Comparison of ENCODE assay signal across 20 cellular contexts in genomic region chr1:112826217-112826944, GRCh38.
DNase-seq lines count a peak whose midpoint lies in the region; ATAC-seq, FAIRE-seq and TF ChIP-seq lines count a peak whose summit lies in the region.
"Had no signal": no experiment of that assay in that cellular context is flagged by ENCODE, and none has a peak within 500 bp of the region (broad histone marks: within the 10 kb centered on the region; RNA-seq: fewer than 3 reads in every experiment).

No MANE protein-coding gene starts in this region.

- peaks cover 30% of the 10 kb centered on the region for H3K36me3 ChIP-seq in HUES6 (ENCODE audit: control insufficient read depth, insufficient read depth, low read length)
- H3K36me3 ChIP-seq in H1 (ENCODE audit: control insufficient read depth in 2 of 4, insufficient read depth in 4 of 4, low read length in 3 of 4), result peaks cover 0 to 13% (median 0%) of the 10 kb centered on the region in 4 experiments; a peak in 2 of 8 replicates
- no peaks in the 10 kb centered on the region for H3K36me3 ChIP-seq in transverse colon
- no peaks in the 10 kb centered on the region for H3K36me3 ChIP-seq in brain microvascular endothelial cell (replicated peaks)
- H3K36me3 ChIP-seq: SJSA1 had no signal

- H3K18ac ChIP-seq in H1 (ENCODE audit: extremely low read depth, low read length), result peak overlapping the region; percentile 26

- FAIRE-seq in H1 (lab: Jason Lieb, UNC), result no peak
- FAIRE-seq: A204.1, G401.6, GM12891, GM19239 had no signal

- no peaks in the 10 kb centered on the region for H4K20me1 ChIP-seq in H1 (replicated peaks in 1 of 2; ENCODE audit: control insufficient read depth in 1 of 2, insufficient read depth in 2 of 2, low read length in 2 of 2)

- intact Hi-C loops in transverse colon (cut with DNase I; ENCODE audit: low total_unique reads), result no loop called here

- TF ChIP-seq CTCF in H1 (IDR thresholded peaks at IDR 0.05; ENCODE audit: control extremely low read depth in 1 of 3, insufficient read depth in 1 of 3, low read depth in 1 of 3, low read length in 3 of 3) (no peak), transverse colon (IDR thresholded peaks at IDR 0.05) (no peak), brain microvascular endothelial cell (IDR thresholded peaks at IDR 0.05; ENCODE audit: low read depth, low read length, missing control alignments) (no peak)

- no peak for ATAC-seq in HG03354 (IDR thresholded peaks at IDR 0.05; ENCODE audit: poor library complexity, severe bottlenecking, unreplicated experiment)
- ATAC-seq in GM21717 (IDR thresholded peaks at IDR 0.05; ENCODE audit: unreplicated experiment), result no peak

- in situ Hi-C loops in transverse colon (cut with MboI; ENCODE audit: low pct_ligation_motif_present in 1 of 4, low pct_unique_long_range_greater_than_20kb in 1 of 4, low sequenced_read_pairs in 3 of 4) (no loop called here), brain microvascular endothelial cell (cut with HindIII; ENCODE audit: low pct_ligation_motif_present, low sequenced_read_pairs) (no loop called here)

- peak overlapping the region; percentile 97 for H4K91ac ChIP-seq in H1 (replicated peaks; ENCODE audit: insufficient read length, low read length)

- H3K9ac ChIP-seq in HUES6 (ENCODE audit: low read length), result peak overlapping the region; percentile 72
- no peak overlapping the region for H3K9ac ChIP-seq in H1 (replicated peaks in 1 of 4; ENCODE audit: extremely low read depth in 1 of 4, low read depth in 3 of 4, low read length in 3 of 4)

- H3K9me3 ChIP-seq in HUES6 (ENCODE audit: control insufficient read depth, insufficient read depth, low read depth, low read length) (no peaks in the 10 kb centered on the region; the same call in 1 of the 2 replicates), H1 (ENCODE audit: insufficient read depth in 2 of 2, low read depth in 1 of 2, low read length in 1 of 2) (no peaks in the 10 kb centered on the region; a peak in 1 of 4 replicates), transverse colon (no peaks in the 10 kb centered on the region)
- H3K9me3 ChIP-seq: SJSA1 had no signal

- H3K4me1 ChIP-seq in HUES6 (ENCODE audit: control insufficient read depth, insufficient read depth, low read length), result peaks cover 42% of the 10 kb centered on the region
- H3K4me1 ChIP-seq in H1 (replicated peaks in 1 of 4; ENCODE audit: control insufficient read depth in 3 of 4, insufficient read depth in 4 of 4, low read length in 3 of 4), result peaks cover 8 to 29% (median 17%) of the 10 kb centered on the region in 4 experiments
- no peaks in the 10 kb centered on the region for H3K4me1 ChIP-seq in transverse colon
- H3K4me1 ChIP-seq: SJSA1 had no signal

- H3K4me3 ChIP-seq in HUES6 (ENCODE audit: low read depth, low read length), result peak overlapping the region; percentile 37; the same call in 1 of the 2 replicates
- H3K4me3 ChIP-seq in H1 (ENCODE audit: extremely low read depth in 1 of 4, insufficient read depth in 2 of 4, low read depth in 3 of 4, low read length in 4 of 4), result no peak overlapping the region
- H3K4me3 ChIP-seq in transverse colon, result no peak overlapping the region
- H3K4me3 ChIP-seq in brain microvascular endothelial cell (ENCODE audit: low read depth, low read length), result no peak overlapping the region
- H3K4me3 ChIP-seq: SJSA1 had no signal

- WGBS in H1 (ENCODE audit: extremely low coverage in 1 of 2, insufficient coverage in 1 of 2, insufficient read length in 1 of 2, insufficient replicate concordance in 2 of 2, low coverage in 1 of 2, low lambda C conversion rate in 2 of 2, missing lambda C conversion rate in 1 of 2), 2 experiments, result 88% methylated on average over 16 of the region's 16 CpGs; no CpG with 5 or more reads in 1 of the 2 experiments
- 86% methylated on average over 15 of the region's 16 CpGs; no CpG with 5 or more reads in 1 of the 2 donors for WGBS in transverse colon (ENCODE audit: low coverage in 1 of 2), 2 donors

- no peak overlapping the region for H4K8ac ChIP-seq in H1 (ENCODE audit: extremely low read depth, insufficient read depth, low read length)

- no peak overlapping the region for H3K23ac ChIP-seq in H1 (ENCODE audit: insufficient read length)

- DNase-seq in CMK (ENCODE audit: low read depth) (peak; percentile 18), H1 (ENCODE audit: low read depth in 1 of 2, low spot score in 2 of 2) (no peak), transverse colon (no peak), brain microvascular endothelial cell (no peak)
- DNase-seq: Calu3, DMS79, NCI-H1436 treated with DMSO at 0.1 percent for 48 hours, NCI-H226, NCI-H526 had no signal

- H3K56ac ChIP-seq in H1 (replicated peaks; ENCODE audit: insufficient read length, low read depth, low read length), result peak overlapping the region; percentile 19

- peak overlapping the region; percentile 96; the same call in 1 of the 2 replicates for H2BK20ac ChIP-seq in H1 (ENCODE audit: low read length)

- H3K14ac ChIP-seq in H1 (ENCODE audit: insufficient read length), result no peak overlapping the region

- H2BK120ac ChIP-seq in H1 (replicated peaks; ENCODE audit: low read depth, low read length), result peak overlapping the region; percentile 8

- peak overlapping the region in 1 of 2 experiments; percentile 58; a peak in 1 of 4 replicates for H3K4me2 ChIP-seq in H1 (ENCODE audit: insufficient read depth in 1 of 2, low read depth in 2 of 2, low read length in 2 of 2)

- CTCF ChIA-PET in H1 (lab: Charles Lee; ENCODE audit: partially characterized antibody), result interaction anchor here (1.1 kb wide), 1 partner anchor 216 kb away, joined by 3 read pairs; no protein-coding TSS in a partner anchor

- H3K4ac ChIP-seq in H1 (replicated peaks; ENCODE audit: insufficient read length, low read depth, low read length), result peak overlapping the region; percentile 92

- peaks cover 0 to 9% of the 10 kb centered on the region in 2 experiments; a peak in 1 of 4 replicates for H3K79me2 ChIP-seq in H1 (ENCODE audit: control insufficient read depth in 1 of 2, insufficient read depth in 2 of 2, low read length in 2 of 2)

- no peak for TF ChIP-seq RAD21 in H1 (IDR thresholded peaks at IDR 0.05 in 1 of 2, conservative IDR thresholded peaks at IDR 0.05 in 1 of 2; ENCODE audit: low read depth in 2 of 2, low read length in 2 of 2)

- no peak overlapping the region for H2AFZ ChIP-seq in H1 (ENCODE audit: low read length)

- peak overlapping the region; percentile 42; the same call in 1 of the 2 replicates for H2AK5ac ChIP-seq in H1 (ENCODE audit: low read depth, low read length)

- no peak for TF ChIP-seq POLR2A in H1 (IDR thresholded peaks at IDR 0.05; ENCODE audit: control extremely low read depth in 1 of 2, low read depth in 2 of 2, low read length in 2 of 2)
- no peak for TF ChIP-seq POLR2A in transverse colon (IDR thresholded peaks at IDR 0.05)

- H2BK12ac ChIP-seq in H1 (ENCODE audit: low read depth, low read length), result peak overlapping the region; percentile 93

- H3K27me3 ChIP-seq in HUES6 (ENCODE audit: control insufficient read depth, insufficient read depth, low read length) (no peaks in the 10 kb centered on the region), H1 (replicated peaks in 1 of 4; ENCODE audit: control insufficient read depth in 3 of 4, extremely low read depth in 1 of 4, insufficient read depth in 3 of 4, low read length in 3 of 4) (no peaks in the 10 kb centered on the region; a peak in 1 of 7 replicates), layer of hippocampus (ENCODE audit: control insufficient read depth, insufficient read depth, low read length) (no peaks in the 10 kb centered on the region), transverse colon (no peaks in the 10 kb centered on the region), brain microvascular endothelial cell (replicated peaks) (no peaks in the 10 kb centered on the region)
- H3K27me3 ChIP-seq: SJSA1 had no signal

- TF ChIP-seq EP300 in H1 (IDR thresholded peaks at IDR 0.05; ENCODE audit: borderline replicate concordance in 1 of 2, low read depth in 2 of 2, low read length in 2 of 2) (no peak), transverse colon (IDR thresholded peaks at IDR 0.05; ENCODE audit: low read depth) (no peak)

- no peak overlapping the region for H4K5ac ChIP-seq in H1 (ENCODE audit: insufficient read length, low read depth, low read length)

- no peaks in the 10 kb centered on the region for H3K79me1 ChIP-seq in H1 (ENCODE audit: low read depth, low read length)

- H2BK5ac ChIP-seq in H1 (ENCODE audit: low read depth, low read length), result peak overlapping the region; percentile 90; the same call in 1 of the 2 replicates

- H3K27ac ChIP-seq in HUES6 (ENCODE audit: low read depth, low read length) (peak overlapping the region; percentile 77; the same call in 1 of the 2 replicates), H1 (ENCODE audit: low read depth, low read length) (peak overlapping the region; percentile 1; the same call in 1 of the 2 replicates), layer of hippocampus (ENCODE audit: low read depth, low read length) (peak overlapping the region; percentile 18), transverse colon (no peak overlapping the region), brain microvascular endothelial cell (no peak overlapping the region)
- H3K27ac ChIP-seq: C4-2B, RWPE1, SJSA1 had no signal

- H3K23me2 ChIP-seq in H1 (ENCODE audit: low read depth, low read length), result no peaks in the 10 kb centered on the region; the same call in 1 of the 2 replicates

- H2BK15ac ChIP-seq in H1 (ENCODE audit: low read length), result no peak overlapping the region

- POLR2A ChIA-PET in H1 (lab: Charles Lee; ENCODE audit: partially characterized antibody), result interaction anchor here (0.9 to 1.4 kb wide), 3 partner anchors 14 to 29 kb away, joined by 3 to 4 read pairs (median 3); no protein-coding TSS in a partner anchor

TF ChIP-seq in H1, 55 proteins besides CTCF, POLR2A, EP300 and RAD21 (continues in another document):
- no peak for TF ChIP-seq SRF (IDR thresholded peaks at IDR 0.05; ENCODE audit: low read depth, low read length)
- no peak for TF ChIP-seq NANOG (IDR thresholded peaks at IDR 0.05; ENCODE audit: insufficient read depth, low read depth, low read length, poor library complexity, severe bottlenecking)
- TF ChIP-seq KDM4A (IDR thresholded peaks at IDR 0.05; ENCODE audit: low read depth, low read length, severe bottlenecking), result no peak
- TF ChIP-seq MAX (IDR thresholded peaks at IDR 0.05), result no peak
- no peak for TF ChIP-seq KDM1A (IDR thresholded peaks at IDR 0.05; ENCODE audit: borderline replicate concordance, low read length)
- TF ChIP-seq EZH2 (IDR thresholded peaks at IDR 0.05; ENCODE audit: low read depth, low read length, severe bottlenecking), result no peak
- no peak for TF ChIP-seq TCF12 (IDR thresholded peaks at IDR 0.05; ENCODE audit: low read depth, low read length)
- TF ChIP-seq JUND (IDR thresholded peaks at IDR 0.05; ENCODE audit: low read length), result no peak
- no peak for TF ChIP-seq HDAC6 (IDR thresholded peaks at IDR 0.05; ENCODE audit: low read depth, low read length)
- no peak for TF ChIP-seq SIX5 (IDR thresholded peaks at IDR 0.05; ENCODE audit: low read depth, low read length)

Comparison
In these comparisons a context has a peak if more than half of its experiments do, and no peak if none do; other contexts are left out.
1. H3K27ac ChIP-seq: peak in HUES6 (single experiment), H1 (single experiment) and layer of hippocampus (single experiment); none in transverse colon (0 of 4) and brain microvascular endothelial cell (single experiment).